Comparison of ENCODE assay signal across 33 cellular contexts in the genomic region with DNA sequence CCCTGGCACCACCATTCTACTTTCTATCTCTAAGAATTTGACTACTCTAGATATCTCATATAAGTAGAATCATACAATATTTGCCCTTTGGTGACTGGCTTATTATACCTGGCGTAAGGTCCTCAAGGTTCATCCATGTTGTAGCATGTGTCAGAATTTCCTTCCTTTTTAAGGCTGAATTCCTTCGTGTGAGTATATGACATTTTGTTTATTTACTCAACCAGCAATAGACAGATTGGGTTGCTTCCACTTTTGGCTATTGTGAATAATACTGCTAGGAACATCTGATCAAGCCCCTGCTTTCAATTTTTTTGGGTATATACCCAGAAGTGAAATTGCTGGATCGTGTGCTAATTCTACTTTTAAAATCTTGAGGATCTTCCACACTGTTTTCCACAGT.
"Had no signal": no experiment of that assay in that cellular context is flagged by ENCODE, and none has a peak within 500 bp of the region (broad histone marks: within the 10 kb centered on the region; RNA-seq: fewer than 3 reads in every experiment).

No MANE protein-coding gene starts in this region.

- FAIRE-seq: colon had no signal

- H3K36me3 Mint-ChIP-seq: activated naive CD4-positive, alpha-beta T cell treated with anti-CD3 and anti-CD28 coated beads, Interleukin-2, amount 50 U/mL, for 24 hours; activated naive CD8-positive, alpha-beta T cell treated with anti-CD3 and anti-CD28 coated beads for 36 hours had no signal

- DNase-seq: activated B cell treated with CpG ODN at 0.5 μM for 24 hours; activated CD4-positive, alpha-beta T cell treated with anti-CD3 and anti-CD28 coated beads for 48 hours; activated CD4-positive, alpha-beta T cell treated with anti-CD3 and anti-CD28 coated beads, Interleukin-2, amount 50 U/mL, for 1 hour; activated CD4-positive, alpha-beta T cell treated with anti-CD3 and anti-CD28 coated beads, Interleukin-2, amount 50 U/mL, for 48 hours; activated CD8-positive, alpha-beta memory T cell treated with anti-CD3 and anti-CD28 coated beads for 24 hours; activated CD8-positive, alpha-beta memory T cell treated with anti-CD3 and anti-CD28 coated beads, Interleukin-2, amount 50 U/mL, for 4 hours; activated CD8-positive, alpha-beta T cell treated with anti-CD3 and anti-CD28 coated beads for 36 hours; activated effector memory CD4-positive, alpha-beta T cell treated with anti-CD3 and anti-CD28 coated beads, Interleukin-2, amount 50 U/mL, for 16 hours; activated naive CD4-positive, alpha-beta T cell treated with anti-CD3 and anti-CD28 coated beads for 36 hours; activated naive CD8-positive, alpha-beta T cell treated with anti-CD3 and anti-CD28 coated beads for 36 hours; activated naive CD8-positive, alpha-beta T cell treated with anti-CD3 and anti-CD28 coated beads, Interleukin-2, amount 50 U/mL, for 24 hours; activated T-cell treated with anti-CD3 and anti-CD28 coated beads, Interleukin-2, amount 50 U/mL, for 1 hour; activated T-cell treated with anti-CD3 and anti-CD28 coated beads, Interleukin-2, amount 50 U/mL, for 48 hours; adrenal gland; amygdala; aorta; body of pancreas; caudate nucleus; cortex of kidney; dermis blood vessel endothelial cell; effector CD4-positive, alpha-beta T cell; effector memory CD8-positive, alpha-beta T cell; esophagus squamous epithelium; foreskin melanocyte; heart right ventricle had no signal

- H3K9me3 ChIP-seq: adrenal gland, body of pancreas, esophagus squamous epithelium, gastroesophageal sphincter had no signal

- H3K36me3 ChIP-seq: adrenal gland, esophagus squamous epithelium, gastroesophageal sphincter, heart right ventricle had no signal

- H3K4me3 Mint-ChIP-seq: activated B cell treated with CpG ODN at 0.5 μM for 24 hours; activated CD8-positive, alpha-beta T cell treated with anti-CD3 and anti-CD28 coated beads for 36 hours; activated naive CD4-positive, alpha-beta T cell treated with anti-CD3 and anti-CD28 coated beads for 36 hours; activated naive CD4-positive, alpha-beta T cell treated with anti-CD3 and anti-CD28 coated beads, Interleukin-2, amount 50 U/mL, for 24 hours; activated naive CD8-positive, alpha-beta T cell treated with anti-CD3 and anti-CD28 coated beads for 36 hours; activated naive CD8-positive, alpha-beta T cell treated with anti-CD3 and anti-CD28 coated beads, Interleukin-2, amount 50 U/mL, for 24 hours; activated T-helper 1 cell treated with anti-CD3 and anti-CD28 coated beads, Interleukin-12 subunit alpha, Interleukin-12 subunit beta, Interleukin-2, Interleukin-4 antibody, amounts not matched to agents 30 ng/mL and 10 ng/mL and 1 ng/mL, durations not matched to agents 14 hours and 24 hours and 36 hours; effector memory CD8-positive, alpha-beta T cell had no signal

- H3K27ac Mint-ChIP-seq: activated B cell treated with CpG ODN at 0.5 μM for 24 hours; activated CD8-positive, alpha-beta T cell treated with anti-CD3 and anti-CD28 coated beads for 36 hours; activated naive CD4-positive, alpha-beta T cell treated with anti-CD3 and anti-CD28 coated beads for 36 hours; activated naive CD4-positive, alpha-beta T cell treated with anti-CD3 and anti-CD28 coated beads, Interleukin-2, amount 50 U/mL, for 24 hours; activated naive CD8-positive, alpha-beta T cell treated with anti-CD3 and anti-CD28 coated beads for 36 hours; activated naive CD8-positive, alpha-beta T cell treated with anti-CD3 and anti-CD28 coated beads, Interleukin-2, amount 50 U/mL, for 24 hours; activated T-helper 1 cell treated with anti-CD3 and anti-CD28 coated beads, Interleukin-12 subunit alpha, Interleukin-12 subunit beta, Interleukin-2, Interleukin-4 antibody, amounts not matched to agents 30 ng/mL and 10 ng/mL and 1 ng/mL, durations not matched to agents 14 hours and 24 hours and 36 hours; activated T-helper 2 cell treated with anti-CD3 and anti-CD28 coated beads, Interferon-gamma antibody, Interleukin-2, Interleukin-4, amounts not matched to agents 10 μg/mL and 5 μg/mL and 100 μg/mL, durations not matched to agents 14 hours and 24 hours and 36 hours had no signal

- H3K9me3 Mint-ChIP-seq: activated B cell treated with CpG ODN at 0.5 μM for 24 hours; activated CD8-positive, alpha-beta T cell treated with anti-CD3 and anti-CD28 coated beads for 36 hours; activated naive CD4-positive, alpha-beta T cell treated with anti-CD3 and anti-CD28 coated beads, Interleukin-2, amount 50 U/mL, for 24 hours; activated naive CD8-positive, alpha-beta T cell treated with anti-CD3 and anti-CD28 coated beads, Interleukin-2, amount 50 U/mL, for 24 hours; effector memory CD8-positive, alpha-beta T cell had no signal

- H3K27me3 Mint-ChIP-seq: activated B cell treated with CpG ODN at 0.5 μM for 24 hours had no signal

- H3K27me3 ChIP-seq: adrenal gland, body of pancreas, esophagus squamous epithelium, gastroesophageal sphincter had no signal

- H3K4me3 ChIP-seq: adrenal gland, body of pancreas, esophagus squamous epithelium, gastroesophageal sphincter, heart right ventricle had no signal

- H3K27ac ChIP-seq: adrenal gland, body of pancreas, epithelial cell of prostate, esophagus squamous epithelium, gastroesophageal sphincter, heart right ventricle, VCaP had no signal

- ATAC-seq: activated CD4-positive, CD25-positive, alpha-beta regulatory T cell treated with anti-CD3 and anti-CD28 coated beads, Interleukin-2, amount 50 U/mL, for 24 hours; activated CD8-positive, alpha-beta T cell treated with anti-CD3 and anti-CD28 coated beads for 36 hours; activated naive CD8-positive, alpha-beta T cell treated with anti-CD3 and anti-CD28 coated beads, Interleukin-2, amount 50 U/mL, for 24 hours; body of pancreas; effector memory CD8-positive, alpha-beta T cell; gastroesophageal sphincter; heart right ventricle had no signal
